Comparison of ENCODE assay signal across 8 cellular contexts in the genomic region with DNA sequence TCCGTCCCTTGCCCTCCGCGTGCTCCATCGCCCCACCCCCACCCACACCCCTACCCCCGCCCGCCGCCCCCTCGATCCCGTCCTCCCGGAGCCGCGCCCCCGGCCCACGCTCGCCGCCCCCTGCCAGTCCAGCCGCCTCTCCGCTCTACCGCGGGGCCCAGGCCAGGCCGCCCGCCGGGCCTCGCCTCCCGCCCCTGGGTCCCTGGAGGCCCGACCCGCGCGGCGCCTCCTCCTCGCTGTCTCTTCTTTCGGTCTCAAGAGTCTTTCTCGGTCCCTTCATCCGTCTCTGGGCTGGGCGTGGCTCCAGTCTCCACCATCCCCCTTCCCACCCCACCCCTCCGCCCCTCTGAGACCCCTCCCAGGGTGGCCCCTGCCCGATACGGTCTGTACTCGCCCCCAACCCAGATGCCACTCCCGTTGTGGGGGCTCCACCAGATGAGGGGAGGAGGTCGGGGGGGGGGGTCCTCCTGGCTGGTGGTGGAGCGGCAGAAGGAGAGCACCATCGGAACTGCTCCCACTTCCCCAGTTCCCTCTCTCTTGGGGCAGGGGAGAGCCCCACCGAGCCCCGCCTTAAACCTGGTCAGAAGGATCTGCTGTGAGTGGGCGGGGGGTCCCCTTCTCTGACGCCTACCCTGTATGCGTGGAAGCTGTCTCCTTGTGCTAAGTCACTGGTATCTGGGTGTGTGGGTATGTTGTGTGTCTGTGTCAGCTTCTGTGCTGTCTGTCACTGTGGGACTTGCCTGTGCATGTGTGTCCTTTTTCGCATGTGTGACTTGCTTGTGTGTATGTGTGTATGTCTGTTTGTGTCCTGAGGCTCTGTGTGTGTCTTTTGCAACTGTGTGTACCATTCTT. TPM values are rescaled to one million over a fixed set of nuclear protein-coding genes. Genes with fewer than 3 reads are reported as not detected.
DNase-seq lines count a peak whose midpoint lies in the region; ATAC-seq and TF ChIP-seq lines count a peak whose summit lies in the region.

No MANE protein-coding gene starts in this region.

- H3K27me3 ChIP-seq in GM06990 (replicated peaks; ENCODE audit: control insufficient read depth, insufficient read depth, low read length) = no peaks in the 10 kb centered on the region
- H3K27me3 ChIP-seq in mesendoderm (ENCODE audit: insufficient read depth, low read length, poor library complexity) = no peaks in the 10 kb centered on the region

- H2BK5ac ChIP-seq in mesendoderm (ENCODE audit: low read length) = no peak overlapping the region

- H2AK5ac ChIP-seq in mesendoderm (ENCODE audit: low read length) = peak overlapping the region; percentile 75

- H4K8ac ChIP-seq in mesendoderm (ENCODE audit: low read depth, low read length) = no peak overlapping the region

- H3K9me3 Mint-ChIP-seq in stimulated activated naive CD8-positive, alpha-beta T cell treated with anti-CD3 and anti-CD28 coated beads, Interleukin-15, amount 100 ng/mL, for 72 hours = no peaks in the 10 kb centered on the region

- H3K4ac ChIP-seq in mesendoderm (ENCODE audit: low read depth, low read length) = peak overlapping the region; percentile 25

- peak; percentile 26 for ATAC-seq in HG03175 (IDR thresholded peaks at IDR 0.05; ENCODE audit: unreplicated experiment)
- ATAC-seq in stimulated activated naive CD8-positive, alpha-beta T cell treated with anti-CD3 and anti-CD28 coated beads, Interleukin-15, amount 100 ng/mL, for 72 hours = peak; percentile 48

- no peak overlapping the region for H3K27ac ChIP-seq in mesendoderm (ENCODE audit: low read depth, low read length)

- peaks cover 24% of the 10 kb centered on the region for H3K79me1 ChIP-seq in mesendoderm (ENCODE audit: low read length)

- H3K4me1 ChIP-seq in mesendoderm (ENCODE audit: control insufficient read depth, low read depth, low read length) = peaks cover 13% of the 10 kb centered on the region

- peak; percentile 54 for DNase-seq in GM06990 (ENCODE audit: extremely low read depth, insufficient read length)
- peak; percentile 28 for DNase-seq in dermis blood vessel endothelial cell
- peak; percentile 59 for DNase-seq in mesendoderm
- peak; percentile 40 to 55 for DNase-seq in stimulated activated naive CD8-positive, alpha-beta T cell treated with anti-CD3 and anti-CD28 coated beads, Interleukin-15, amount 100 ng/mL, for 72 hours
- DNase-seq in globus pallidus (ENCODE audit: low spot score) = no peak
- DNase-seq in NK-92 treated with Interleukin-12 subunit alpha and Interleukin-12 subunit beta, amount 100 ng/mL, for 24 hours (lab: John Stamatoyannopoulos, UW) = no peak

- peaks cover 33% of the 10 kb centered on the region for H3K4me1 Mint-ChIP-seq in stimulated activated naive CD8-positive, alpha-beta T cell treated with anti-CD3 and anti-CD28 coated beads, Interleukin-15, amount 100 ng/mL, for 72 hours

- peaks cover 10% of the 10 kb centered on the region for H3K36me3 ChIP-seq in GM06990 (ENCODE audit: control insufficient read depth, insufficient read depth, low read length)
- no peaks in the 10 kb centered on the region for H3K36me3 ChIP-seq in mesendoderm (ENCODE audit: control insufficient read depth, insufficient read depth, low read length)

- peak overlapping the region; percentile 59 for H3K4me2 ChIP-seq in mesendoderm (ENCODE audit: low read length)

- peak overlapping the region; percentile 85 for H3K9ac ChIP-seq in mesendoderm (ENCODE audit: low read length)

- H3K23ac ChIP-seq in mesendoderm (ENCODE audit: low read length) = no peak overlapping the region

- H3K4me3 Mint-ChIP-seq in stimulated activated naive CD8-positive, alpha-beta T cell treated with anti-CD3 and anti-CD28 coated beads, Interleukin-15, amount 100 ng/mL, for 72 hours = peak overlapping the region; percentile 79 to 97

- peak overlapping the region; percentile 86 to 95 for H3K27ac Mint-ChIP-seq in stimulated activated naive CD8-positive, alpha-beta T cell treated with anti-CD3 and anti-CD28 coated beads, Interleukin-15, amount 100 ng/mL, for 72 hours

- no peak overlapping the region for H4K5ac ChIP-seq in mesendoderm (ENCODE audit: low read length)

- no peak overlapping the region for H2BK120ac ChIP-seq in mesendoderm (ENCODE audit: low read depth, low read length)

- TF ChIP-seq CTCF in GM06990 (IDR thresholded peaks at IDR 0.05; ENCODE audit: insufficient read depth, low read length, poor library complexity, severe bottlenecking) (no peak), WI38 (IDR thresholded peaks at IDR 0.05; ENCODE audit: low read depth, low read length) (no peak)

- peak overlapping the region; percentile 90 for H3K56ac ChIP-seq in mesendoderm (ENCODE audit: low read length)

- WGBS in mesendoderm (ENCODE audit: extremely low coverage, insufficient coverage, low lambda C conversion rate) = no CpG with 5 or more reads among the region's 49 CpGs

- no peak overlapping the region for H2BK15ac ChIP-seq in mesendoderm (replicated peaks; ENCODE audit: low read depth)

- peak overlapping the region; percentile 83 for H3K4me3 ChIP-seq in GM06990 (replicated peaks; ENCODE audit: low read depth, low read length)
- H3K4me3 ChIP-seq in WI38 (ENCODE audit: low read depth, low read length) = peak overlapping the region; percentile 88
- peak overlapping the region; percentile 45 for H3K4me3 ChIP-seq in mesendoderm (ENCODE audit: low read length)

- H3K27me3 Mint-ChIP-seq in stimulated activated naive CD8-positive, alpha-beta T cell treated with anti-CD3 and anti-CD28 coated beads, Interleukin-15, amount 100 ng/mL, for 72 hours = peaks cover 35% of the 10 kb centered on the region

- H3K18ac ChIP-seq in mesendoderm (ENCODE audit: low read length) = peak overlapping the region; percentile 39

- peaks cover 3% of the 10 kb centered on the region for H3K79me2 ChIP-seq in mesendoderm (ENCODE audit: control insufficient read depth, insufficient read depth, low read length)

RNA-seq across cellular contexts. Expression of gene PRKCD, which starts 1.0 kb away (rescaled TPM):
- total RNA-seq in dermis blood vessel endothelial cell = 2.2 and 3.5 TPM in 2 replicates
- polyA plus RNA-seq in mesendoderm (2013, experiment 1 of 2) = 15.2 TPM
- 16.6 TPM for polyA plus RNA-seq in mesendoderm (2013, experiment 2 of 2)

RNA-seq across cellular contexts. Expression of gene RFT1, which starts 31.8 kb away (rescaled TPM):
- 18.3 and 25.5 TPM in 2 replicates for total RNA-seq in dermis blood vessel endothelial cell
- 12.3 TPM for polyA plus RNA-seq in mesendoderm (2013, experiment 1 of 2)
- 12.4 TPM for polyA plus RNA-seq in mesendoderm (2013, experiment 2 of 2)

Comparison
In these comparisons a context has a peak if more than half of its experiments do, and no peak if none do; other contexts are left out.
1. DNase-seq: peak in GM06990 (single experiment), dermis blood vessel endothelial cell (single experiment), mesendoderm (single experiment) and stimulated activated naive CD8-positive, alpha-beta T cell treated with anti-CD3 and anti-CD28 coated beads, Interleukin-15, amount 100 ng/mL, for 72 hours (2 of 2); none in globus pallidus (single experiment) and NK-92 treated with Interleukin-12 subunit alpha and Interleukin-12 subunit beta, amount 100 ng/mL, for 24 hours (single experiment).
2. Peak in every context shown above with its lines, with median percentiles within 50 percentile points of each other: H3K4me3 ChIP-seq.